In the genomic region with DNA sequence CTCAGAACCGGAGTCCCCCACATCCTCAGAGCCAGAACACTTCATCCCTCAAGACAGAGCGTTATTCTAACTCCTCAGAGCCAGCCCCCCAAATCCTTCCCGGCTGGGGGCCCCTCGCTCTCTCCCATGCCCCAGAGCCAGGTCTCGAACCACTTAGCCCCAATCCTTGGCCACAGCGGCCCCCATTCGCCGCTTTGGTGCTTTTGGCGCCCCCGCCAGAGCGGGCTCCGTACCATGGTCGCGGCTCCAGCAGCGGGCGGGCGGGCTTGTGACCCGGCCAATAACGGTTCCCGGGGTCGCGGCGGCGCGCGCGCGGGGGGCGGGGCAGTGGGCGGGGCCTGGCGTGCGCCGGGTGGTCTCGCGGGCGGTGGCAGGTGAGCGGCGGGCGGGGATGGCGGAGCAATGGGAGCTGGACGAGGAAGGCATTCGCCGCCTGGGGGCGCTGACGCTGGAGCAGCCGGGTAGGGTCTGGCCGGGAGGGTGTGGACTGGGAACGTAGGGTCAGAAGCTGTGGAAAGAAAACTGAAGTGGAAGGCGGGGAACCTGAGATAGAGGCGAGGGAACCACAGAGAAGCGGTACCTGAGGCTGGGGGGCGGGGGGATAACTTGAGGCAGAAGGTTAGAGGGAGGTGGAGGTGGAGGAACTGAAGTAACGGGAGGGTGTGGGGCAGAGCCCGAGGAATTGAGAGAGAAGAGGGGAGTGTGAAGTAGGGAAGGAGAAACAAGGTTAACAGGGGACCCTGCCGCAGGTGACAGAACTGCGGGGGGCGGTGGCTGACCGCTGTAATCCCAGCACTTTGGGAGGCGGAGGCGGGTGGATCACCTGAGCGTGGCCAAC, we compare ENCODE assay signal across 1 cellular context.
TF ChIP-seq lines count a peak whose summit lies in the region.

A gene (minus strand): TSS at position 270 of the 838 bp plus-strand sequence. CDS start 34 bp downstream, at position 236.
A gene with protein sequence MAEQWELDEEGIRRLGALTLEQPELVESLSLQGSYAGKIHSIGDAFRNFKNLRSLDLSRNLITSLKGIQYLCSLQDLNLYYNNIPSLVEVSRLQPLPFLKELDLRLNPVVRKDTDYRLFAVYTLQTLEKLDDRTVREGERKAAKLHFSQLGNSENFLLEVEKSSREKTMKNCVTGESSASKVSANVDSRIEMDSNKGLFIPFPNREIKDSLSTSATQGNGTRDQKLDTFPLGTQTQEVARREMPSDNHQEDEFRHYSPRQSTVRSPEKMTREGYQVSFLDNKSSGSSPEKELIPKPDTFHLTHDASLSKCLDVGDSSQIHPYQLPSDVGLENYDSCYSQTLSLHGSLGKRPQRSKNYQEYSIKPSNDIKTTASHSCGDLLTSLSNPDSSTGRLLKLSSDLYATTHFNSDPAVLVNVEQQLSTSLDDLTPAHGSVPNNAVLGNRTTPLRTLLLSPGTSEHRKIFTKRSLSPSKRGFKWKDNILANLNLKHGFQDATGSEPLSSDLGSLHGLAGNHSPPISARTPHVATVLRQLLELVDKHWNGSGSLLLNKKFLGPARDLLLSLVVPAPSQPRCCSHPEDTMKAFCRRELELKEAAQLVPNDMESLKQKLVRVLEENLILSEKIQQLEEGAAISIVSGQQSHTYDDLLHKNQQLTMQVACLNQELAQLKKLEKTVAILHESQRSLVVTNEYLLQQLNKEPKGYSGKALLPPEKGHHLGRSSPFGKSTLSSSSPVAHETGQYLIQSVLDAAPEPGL (plus strand): TSS at position 344 of the 838 bp plus-strand sequence. CDS start 48 bp downstream, at position 392.

TF ChIP-seq in IMR-90, 13 proteins besides CTCF, POLR2A, EP300 and RAD21:
- TF ChIP-seq SMC3 (IDR thresholded peaks at IDR 0.05; ENCODE audit: low read depth, low read length) (0 out of 2 replicates have a peak, but pooled peaks have one; percentile 10), NFE2L2 (IDR thresholded peaks at IDR 0.05; ENCODE audit: low read depth, low read length) (no peak), FOS (IDR thresholded peaks at IDR 0.05; ENCODE audit: low read depth, low read length) (no peak)
- TF ChIP-seq, protein P1, sequence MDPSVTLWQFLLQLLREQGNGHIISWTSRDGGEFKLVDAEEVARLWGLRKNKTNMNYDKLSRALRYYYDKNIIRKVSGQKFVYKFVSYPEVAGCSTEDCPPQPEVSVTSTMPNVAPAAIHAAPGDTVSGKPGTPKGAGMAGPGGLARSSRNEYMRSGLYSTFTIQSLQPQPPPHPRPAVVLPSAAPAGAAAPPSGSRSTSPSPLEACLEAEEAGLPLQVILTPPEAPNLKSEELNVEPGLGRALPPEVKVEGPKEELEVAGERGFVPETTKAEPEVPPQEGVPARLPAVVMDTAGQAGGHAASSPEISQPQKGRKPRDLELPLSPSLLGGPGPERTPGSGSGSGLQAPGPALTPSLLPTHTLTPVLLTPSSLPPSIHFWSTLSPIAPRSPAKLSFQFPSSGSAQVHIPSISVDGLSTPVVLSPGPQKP (IDR thresholded peaks at IDR 0.05; ENCODE audit: borderline replicate concordance, low read depth, low read length) = no peak
